1 cellular context compared by ENCODE assay signal in the genomic region with DNA sequence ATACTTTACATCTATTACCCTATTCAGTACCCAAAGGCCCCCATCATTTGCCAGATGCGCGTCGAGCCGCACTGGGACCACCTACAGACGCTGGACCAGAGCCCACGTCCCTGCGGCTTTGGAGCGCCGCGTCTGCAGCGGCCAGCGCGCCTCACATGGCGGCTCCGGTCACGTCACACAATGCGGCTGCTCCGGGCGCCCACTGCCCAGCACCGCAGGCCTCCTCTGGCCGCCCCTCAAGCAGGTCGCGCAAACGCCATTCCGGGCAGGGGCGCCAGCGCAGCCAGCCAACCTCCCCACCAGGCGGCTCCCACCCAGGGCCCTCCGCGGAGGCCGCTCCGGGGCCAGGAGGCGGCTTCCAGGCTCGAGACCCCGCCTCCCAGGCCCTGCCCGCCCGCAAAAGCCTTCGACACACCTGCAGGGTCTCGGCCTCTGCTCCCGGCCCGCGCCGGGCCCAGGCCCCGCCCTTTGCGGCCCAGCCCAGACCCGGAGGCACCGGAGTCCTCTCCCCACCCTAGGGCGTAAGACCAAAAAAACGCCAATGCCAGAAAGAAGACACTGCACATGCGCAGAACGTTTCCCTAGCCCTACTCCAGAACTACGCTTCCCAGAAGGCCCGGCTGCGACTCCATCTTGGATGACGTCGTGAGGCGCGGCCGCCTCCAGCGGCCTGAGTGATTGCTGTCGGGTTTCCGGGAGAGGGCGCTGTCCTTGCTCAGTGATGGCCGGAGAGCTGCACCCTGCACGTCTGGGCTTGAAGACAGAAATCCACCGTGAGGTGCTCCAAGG.
A peak's percentile ranks its signal among the peaks of the same experiment; 100 is the strongest.
TF ChIP-seq lines count a peak whose summit lies in the region.

A gene (minus strand): TSS at position 557 of the 789 bp plus-strand sequence. CDS start 4,925 bp downstream, outside the sequence.

TF ChIP-seq in HEK293, 187 proteins besides CTCF, POLR2A, EP300 and RAD21 (continued from another document):
- TF ChIP-seq ZNF610 (tag by site-specific recombination; IDR thresholded peaks at IDR 0.05; ENCODE audit: borderline replicate concordance) = 0 out of 2 replicates have a peak, but pooled peaks have one; percentile 42
- TF ChIP-seq, protein P1, sequence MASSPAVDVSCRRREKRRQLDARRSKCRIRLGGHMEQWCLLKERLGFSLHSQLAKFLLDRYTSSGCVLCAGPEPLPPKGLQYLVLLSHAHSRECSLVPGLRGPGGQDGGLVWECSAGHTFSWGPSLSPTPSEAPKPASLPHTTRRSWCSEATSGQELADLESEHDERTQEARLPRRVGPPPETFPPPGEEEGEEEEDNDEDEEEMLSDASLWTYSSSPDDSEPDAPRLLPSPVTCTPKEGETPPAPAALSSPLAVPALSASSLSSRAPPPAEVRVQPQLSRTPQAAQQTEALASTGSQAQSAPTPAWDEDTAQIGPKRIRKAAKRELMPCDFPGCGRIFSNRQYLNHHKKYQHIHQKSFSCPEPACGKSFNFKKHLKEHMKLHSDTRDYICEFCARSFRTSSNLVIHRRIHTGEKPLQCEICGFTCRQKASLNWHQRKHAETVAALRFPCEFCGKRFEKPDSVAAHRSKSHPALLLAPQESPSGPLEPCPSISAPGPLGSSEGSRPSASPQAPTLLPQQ (tag by site-specific recombination; IDR thresholded peaks at IDR 0.05) = peak; percentile 71
- TF ChIP-seq MEIS1 (CRISPR knock-in tag; IDR thresholded peaks at IDR 0.05; ENCODE audit: borderline replicate concordance) = no peak
- TF ChIP-seq ZNF324 (tag by site-specific recombination; IDR thresholded peaks at IDR 0.05) = 0 out of 2 replicates have a peak, but pooled peaks have one; percentile 13
- 0 out of 2 replicates have a peak, but pooled peaks have one; percentile 33 for TF ChIP-seq ZFP69B (tag by site-specific recombination; IDR thresholded peaks at IDR 0.05)
- TF ChIP-seq, protein P2, sequence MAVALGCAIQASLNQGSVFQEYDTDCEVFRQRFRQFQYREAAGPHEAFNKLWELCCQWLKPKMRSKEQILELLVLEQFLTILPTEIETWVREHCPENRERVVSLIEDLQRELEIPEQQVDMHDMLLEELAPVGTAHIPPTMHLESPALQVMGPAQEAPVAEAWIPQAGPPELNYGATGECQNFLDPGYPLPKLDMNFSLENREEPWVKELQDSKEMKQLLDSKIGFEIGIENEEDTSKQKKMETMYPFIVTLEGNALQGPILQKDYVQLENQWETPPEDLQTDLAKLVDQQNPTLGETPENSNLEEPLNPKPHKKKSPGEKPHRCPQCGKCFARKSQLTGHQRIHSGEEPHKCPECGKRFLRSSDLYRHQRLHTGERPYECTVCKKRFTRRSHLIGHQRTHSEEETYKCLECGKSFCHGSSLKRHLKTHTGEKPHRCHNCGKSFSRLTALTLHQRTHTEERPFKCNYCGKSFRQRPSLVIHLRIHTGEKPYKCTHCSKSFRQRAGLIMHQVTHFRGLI (tag by site-specific recombination; IDR thresholded peaks at IDR 0.05) = 0 out of 2 replicates have a peak, but pooled peaks have one; percentile 17
- TF ChIP-seq ZNF16 (tag by site-specific recombination; IDR thresholded peaks at IDR 0.05; ENCODE audit: low read depth) = no peak
- TF ChIP-seq ZNF354C (tag by site-specific recombination; IDR thresholded peaks at IDR 0.05; ENCODE audit: borderline replicate concordance, low read depth) = no peak
- TF ChIP-seq ZNF510 (tag by site-specific recombination; IDR thresholded peaks at IDR 0.05; ENCODE audit: insufficient replicate concordance) = no peak
- TF ChIP-seq KLF7 (tag by site-specific recombination; IDR thresholded peaks at IDR 0.05; ENCODE audit: borderline replicate concordance) = no peak
- TF ChIP-seq SP3 (tag by site-specific recombination; IDR thresholded peaks at IDR 0.05) = peak; percentile 85
- TF ChIP-seq, protein P3, sequence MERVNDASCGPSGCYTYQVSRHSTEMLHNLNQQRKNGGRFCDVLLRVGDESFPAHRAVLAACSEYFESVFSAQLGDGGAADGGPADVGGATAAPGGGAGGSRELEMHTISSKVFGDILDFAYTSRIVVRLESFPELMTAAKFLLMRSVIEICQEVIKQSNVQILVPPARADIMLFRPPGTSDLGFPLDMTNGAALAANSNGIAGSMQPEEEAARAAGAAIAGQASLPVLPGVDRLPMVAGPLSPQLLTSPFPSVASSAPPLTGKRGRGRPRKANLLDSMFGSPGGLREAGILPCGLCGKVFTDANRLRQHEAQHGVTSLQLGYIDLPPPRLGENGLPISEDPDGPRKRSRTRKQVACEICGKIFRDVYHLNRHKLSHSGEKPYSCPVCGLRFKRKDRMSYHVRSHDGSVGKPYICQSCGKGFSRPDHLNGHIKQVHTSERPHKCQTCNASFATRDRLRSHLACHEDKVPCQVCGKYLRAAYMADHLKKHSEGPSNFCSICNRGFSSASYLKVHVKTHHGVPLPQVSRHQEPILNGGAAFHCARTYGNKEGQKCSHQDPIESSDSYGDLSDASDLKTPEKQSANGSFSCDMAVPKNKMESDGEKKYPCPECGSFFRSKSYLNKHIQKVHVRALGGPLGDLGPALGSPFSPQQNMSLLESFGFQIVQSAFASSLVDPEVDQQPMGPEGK (tag by site-specific recombination; IDR thresholded peaks at IDR 0.05) = peak; percentile 86
- TF ChIP-seq ZBTB8A (tag by site-specific recombination; IDR thresholded peaks at IDR 0.05) = peak; percentile 98
- peak; percentile 58; the same call in 1 of the 2 replicates for TF ChIP-seq ZNF2 (tag by site-specific recombination; IDR thresholded peaks at IDR 0.05)
- TF ChIP-seq, protein P4, sequence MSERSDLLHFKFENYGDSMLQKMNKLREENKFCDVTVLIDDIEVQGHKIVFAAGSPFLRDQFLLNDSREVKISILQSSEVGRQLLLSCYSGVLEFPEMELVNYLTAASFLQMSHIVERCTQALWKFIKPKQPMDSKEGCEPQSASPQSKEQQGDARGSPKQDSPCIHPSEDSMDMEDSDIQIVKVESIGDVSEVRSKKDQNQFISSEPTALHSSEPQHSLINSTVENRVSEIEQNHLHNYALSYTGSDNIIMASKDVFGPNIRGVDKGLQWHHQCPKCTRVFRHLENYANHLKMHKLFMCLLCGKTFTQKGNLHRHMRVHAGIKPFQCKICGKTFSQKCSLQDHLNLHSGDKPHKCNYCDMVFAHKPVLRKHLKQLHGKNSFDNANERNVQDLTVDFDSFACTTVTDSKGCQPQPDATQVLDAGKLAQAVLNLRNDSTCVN (tag by site-specific recombination; optimal IDR thresholded peaks at IDR 0.05) = peak; percentile 81
- TF ChIP-seq OVOL3 (tag by site-specific recombination; IDR thresholded peaks at IDR 0.05) = no peak; the same call in 1 of the 2 replicates
- TF ChIP-seq, protein P5, sequence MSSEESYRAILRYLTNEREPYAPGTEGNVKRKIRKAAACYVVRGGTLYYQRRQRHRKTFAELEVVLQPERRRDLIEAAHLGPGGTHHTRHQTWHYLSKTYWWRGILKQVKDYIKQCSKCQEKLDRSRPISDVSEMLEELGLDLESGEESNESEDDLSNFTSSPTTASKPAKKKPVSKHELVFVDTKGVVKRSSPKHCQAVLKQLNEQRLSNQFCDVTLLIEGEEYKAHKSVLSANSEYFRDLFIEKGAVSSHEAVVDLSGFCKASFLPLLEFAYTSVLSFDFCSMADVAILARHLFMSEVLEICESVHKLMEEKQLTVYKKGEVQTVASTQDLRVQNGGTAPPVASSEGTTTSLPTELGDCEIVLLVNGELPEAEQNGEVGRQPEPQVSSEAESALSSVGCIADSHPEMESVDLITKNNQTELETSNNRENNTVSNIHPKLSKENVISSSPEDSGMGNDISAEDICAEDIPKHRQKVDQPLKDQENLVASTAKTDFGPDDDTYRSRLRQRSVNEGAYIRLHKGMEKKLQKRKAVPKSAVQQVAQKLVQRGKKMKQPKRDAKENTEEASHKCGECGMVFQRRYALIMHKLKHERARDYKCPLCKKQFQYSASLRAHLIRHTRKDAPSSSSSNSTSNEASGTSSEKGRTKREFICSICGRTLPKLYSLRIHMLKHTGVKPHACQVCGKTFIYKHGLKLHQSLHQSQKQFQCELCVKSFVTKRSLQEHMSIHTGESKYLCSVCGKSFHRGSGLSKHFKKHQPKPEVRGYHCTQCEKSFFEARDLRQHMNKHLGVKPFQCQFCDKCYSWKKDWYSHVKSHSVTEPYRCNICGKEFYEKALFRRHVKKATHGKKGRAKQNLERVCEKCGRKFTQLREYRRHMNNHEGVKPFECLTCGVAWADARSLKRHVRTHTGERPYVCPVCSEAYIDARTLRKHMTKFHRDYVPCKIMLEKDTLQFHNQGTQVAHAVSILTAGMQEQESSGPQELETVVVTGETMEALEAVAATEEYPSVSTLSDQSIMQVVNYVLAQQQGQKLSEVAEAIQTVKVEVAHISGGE (tag by site-specific recombination; conservative IDR thresholded peaks at IDR 0.05; ENCODE audit: low read depth) = no peak
- TF ChIP-seq KLF1 (tag by site-specific recombination; IDR thresholded peaks at IDR 0.05) = peak; percentile 88
- no peak for TF ChIP-seq GFI1B (tag by site-specific recombination; IDR thresholded peaks at IDR 0.05)
- TF ChIP-seq, protein P6, sequence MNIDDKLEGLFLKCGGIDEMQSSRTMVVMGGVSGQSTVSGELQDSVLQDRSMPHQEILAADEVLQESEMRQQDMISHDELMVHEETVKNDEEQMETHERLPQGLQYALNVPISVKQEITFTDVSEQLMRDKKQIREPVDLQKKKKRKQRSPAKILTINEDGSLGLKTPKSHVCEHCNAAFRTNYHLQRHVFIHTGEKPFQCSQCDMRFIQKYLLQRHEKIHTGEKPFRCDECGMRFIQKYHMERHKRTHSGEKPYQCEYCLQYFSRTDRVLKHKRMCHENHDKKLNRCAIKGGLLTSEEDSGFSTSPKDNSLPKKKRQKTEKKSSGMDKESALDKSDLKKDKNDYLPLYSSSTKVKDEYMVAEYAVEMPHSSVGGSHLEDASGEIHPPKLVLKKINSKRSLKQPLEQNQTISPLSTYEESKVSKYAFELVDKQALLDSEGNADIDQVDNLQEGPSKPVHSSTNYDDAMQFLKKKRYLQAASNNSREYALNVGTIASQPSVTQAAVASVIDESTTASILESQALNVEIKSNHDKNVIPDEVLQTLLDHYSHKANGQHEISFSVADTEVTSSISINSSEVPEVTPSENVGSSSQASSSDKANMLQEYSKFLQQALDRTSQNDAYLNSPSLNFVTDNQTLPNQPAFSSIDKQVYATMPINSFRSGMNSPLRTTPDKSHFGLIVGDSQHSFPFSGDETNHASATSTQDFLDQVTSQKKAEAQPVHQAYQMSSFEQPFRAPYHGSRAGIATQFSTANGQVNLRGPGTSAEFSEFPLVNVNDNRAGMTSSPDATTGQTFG (tag by site-specific recombination; IDR thresholded peaks at IDR 0.05; ENCODE audit: borderline replicate concordance) = no peak
- TF ChIP-seq ZBTB17 (tag by site-specific recombination; IDR thresholded peaks at IDR 0.05) = peak; percentile 81
